ENCODE assay signal across 1 cellular context in the genomic region with DNA sequence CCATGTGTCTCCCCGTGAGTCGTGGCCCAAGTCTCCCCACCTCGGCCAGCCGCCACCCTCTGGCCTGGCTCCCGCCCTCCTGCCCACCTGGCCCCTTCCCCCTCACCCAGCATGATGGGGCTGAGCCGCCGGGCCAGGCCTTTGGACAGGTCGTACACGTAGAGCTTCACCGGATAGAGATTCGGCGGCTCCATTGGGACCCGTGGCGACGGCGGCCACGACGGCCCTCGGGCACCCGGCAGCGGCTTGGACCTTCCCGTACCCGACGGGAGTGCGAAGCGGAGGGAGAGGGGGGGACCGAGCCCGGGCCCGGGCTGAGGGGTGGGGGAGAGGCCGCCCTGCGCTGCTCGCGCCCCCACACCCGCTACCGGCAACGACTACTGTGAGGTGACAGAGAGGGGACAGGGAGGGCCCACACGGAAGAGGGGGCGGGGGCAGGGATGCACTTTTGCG.
A peak's percentile ranks its signal among the peaks of the same experiment; 100 is the strongest.
TF ChIP-seq lines count a peak whose summit lies in the region.

DESI1 (minus strand) TSS at position 398 of the 453 bp plus-strand sequence; CDS start at position 194, 204 bp downstream.

TF ChIP-seq in HepG2, 621 proteins besides CTCF, POLR2A, EP300 and RAD21 (continued from another document and continues in another):
- TF ChIP-seq ZNF318 (CRISPR knock-in tag; IDR thresholded peaks at IDR 0.05): no peak; the same call in 1 of the 2 replicates
- no peak for TF ChIP-seq SOX5 (CRISPR knock-in tag; IDR thresholded peaks at IDR 0.05; ENCODE audit: borderline replicate concordance)
- no peak for TF ChIP-seq SNRNP70 (IDR thresholded peaks at IDR 0.05; ENCODE audit: low read depth, low read length)
- TF ChIP-seq FOXJ3 (CRISPR knock-in tag; IDR thresholded peaks at IDR 0.05; ENCODE audit: borderline replicate concordance): no peak
- TF ChIP-seq, protein P1, sequence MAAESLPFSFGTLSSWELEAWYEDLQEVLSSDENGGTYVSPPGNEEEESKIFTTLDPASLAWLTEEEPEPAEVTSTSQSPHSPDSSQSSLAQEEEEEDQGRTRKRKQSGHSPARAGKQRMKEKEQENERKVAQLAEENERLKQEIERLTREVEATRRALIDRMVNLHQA (CRISPR knock-in tag; IDR thresholded peaks at IDR 0.05): no peak
- TF ChIP-seq ZNF468 (CRISPR knock-in tag; IDR thresholded peaks at IDR 0.05): no peak
- no peak for TF ChIP-seq FOXA3 (CRISPR knock-in tag; IDR thresholded peaks at IDR 0.05)
- TF ChIP-seq, protein P2, sequence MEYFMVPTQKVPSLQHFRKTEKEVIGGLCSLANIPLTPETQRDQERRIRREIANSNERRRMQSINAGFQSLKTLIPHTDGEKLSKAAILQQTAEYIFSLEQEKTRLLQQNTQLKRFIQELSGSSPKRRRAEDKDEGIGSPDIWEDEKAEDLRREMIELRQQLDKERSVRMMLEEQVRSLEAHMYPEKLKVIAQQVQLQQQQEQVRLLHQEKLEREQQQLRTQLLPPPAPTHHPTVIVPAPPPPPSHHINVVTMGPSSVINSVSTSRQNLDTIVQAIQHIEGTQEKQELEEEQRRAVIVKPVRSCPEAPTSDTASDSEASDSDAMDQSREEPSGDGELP (IDR thresholded peaks at IDR 0.05; ENCODE audit: borderline replicate concordance, low read depth): no peak
- TF ChIP-seq KDM1A (CRISPR knock-in tag; IDR thresholded peaks at IDR 0.05): no peak
- no peak for TF ChIP-seq PAX8 (CRISPR knock-in tag; IDR thresholded peaks at IDR 0.05; ENCODE audit: borderline replicate concordance)
- TF ChIP-seq, protein P3, sequence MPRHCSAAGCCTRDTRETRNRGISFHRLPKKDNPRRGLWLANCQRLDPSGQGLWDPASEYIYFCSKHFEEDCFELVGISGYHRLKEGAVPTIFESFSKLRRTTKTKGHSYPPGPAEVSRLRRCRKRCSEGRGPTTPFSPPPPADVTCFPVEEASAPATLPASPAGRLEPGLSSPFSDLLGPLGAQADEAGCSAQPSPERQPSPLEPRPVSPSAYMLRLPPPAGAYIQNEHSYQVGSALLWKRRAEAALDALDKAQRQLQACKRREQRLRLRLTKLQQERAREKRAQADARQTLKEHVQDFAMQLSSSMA (CRISPR knock-in tag; IDR thresholded peaks at IDR 0.05): no peak
- TF ChIP-seq ZNF607 (CRISPR knock-in tag; IDR thresholded peaks at IDR 0.05; ENCODE audit: borderline replicate concordance): no peak; the same call in 1 of the 2 replicates
- TF ChIP-seq ZNF737 (CRISPR knock-in tag; IDR thresholded peaks at IDR 0.05; ENCODE audit: borderline replicate concordance): no peak
- TF ChIP-seq RBM22 (optimal IDR thresholded peaks at IDR 0.05; ENCODE audit: low read length): no peak
- no peak for TF ChIP-seq ZNF670 (CRISPR knock-in tag; IDR thresholded peaks at IDR 0.05; ENCODE audit: borderline replicate concordance)
- peak; percentile 50; the same call in 1 of the 2 replicates for TF ChIP-seq ZSCAN22 (CRISPR knock-in tag; IDR thresholded peaks at IDR 0.05)
- TF ChIP-seq ZNF317 (CRISPR knock-in tag; IDR thresholded peaks at IDR 0.05): peak; percentile 83
- TF ChIP-seq, protein P4, sequence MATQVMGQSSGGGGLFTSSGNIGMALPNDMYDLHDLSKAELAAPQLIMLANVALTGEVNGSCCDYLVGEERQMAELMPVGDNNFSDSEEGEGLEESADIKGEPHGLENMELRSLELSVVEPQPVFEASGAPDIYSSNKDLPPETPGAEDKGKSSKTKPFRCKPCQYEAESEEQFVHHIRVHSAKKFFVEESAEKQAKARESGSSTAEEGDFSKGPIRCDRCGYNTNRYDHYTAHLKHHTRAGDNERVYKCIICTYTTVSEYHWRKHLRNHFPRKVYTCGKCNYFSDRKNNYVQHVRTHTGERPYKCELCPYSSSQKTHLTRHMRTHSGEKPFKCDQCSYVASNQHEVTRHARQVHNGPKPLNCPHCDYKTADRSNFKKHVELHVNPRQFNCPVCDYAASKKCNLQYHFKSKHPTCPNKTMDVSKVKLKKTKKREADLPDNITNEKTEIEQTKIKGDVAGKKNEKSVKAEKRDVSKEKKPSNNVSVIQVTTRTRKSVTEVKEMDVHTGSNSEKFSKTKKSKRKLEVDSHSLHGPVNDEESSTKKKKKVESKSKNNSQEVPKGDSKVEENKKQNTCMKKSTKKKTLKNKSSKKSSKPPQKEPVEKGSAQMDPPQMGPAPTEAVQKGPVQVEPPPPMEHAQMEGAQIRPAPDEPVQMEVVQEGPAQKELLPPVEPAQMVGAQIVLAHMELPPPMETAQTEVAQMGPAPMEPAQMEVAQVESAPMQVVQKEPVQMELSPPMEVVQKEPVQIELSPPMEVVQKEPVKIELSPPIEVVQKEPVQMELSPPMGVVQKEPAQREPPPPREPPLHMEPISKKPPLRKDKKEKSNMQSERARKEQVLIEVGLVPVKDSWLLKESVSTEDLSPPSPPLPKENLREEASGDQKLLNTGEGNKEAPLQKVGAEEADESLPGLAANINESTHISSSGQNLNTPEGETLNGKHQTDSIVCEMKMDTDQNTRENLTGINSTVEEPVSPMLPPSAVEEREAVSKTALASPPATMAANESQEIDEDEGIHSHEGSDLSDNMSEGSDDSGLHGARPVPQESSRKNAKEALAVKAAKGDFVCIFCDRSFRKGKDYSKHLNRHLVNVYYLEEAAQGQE (IDR thresholded peaks at IDR 0.05; ENCODE audit: borderline replicate concordance in 1 of 2, low read depth in 1 of 2, low read length in 2 of 2): peak in 1 of 2 experiments; percentile 49; a peak in 1 of 4 replicates
- no peak for TF ChIP-seq ZNF850 (CRISPR knock-in tag; conservative IDR thresholded peaks at IDR 0.05)
- peak; percentile 41; the same call in 1 of the 2 replicates for TF ChIP-seq ZNF546 (CRISPR knock-in tag; conservative IDR thresholded peaks at IDR 0.05)
- TF ChIP-seq ZNF335 (CRISPR knock-in tag; IDR thresholded peaks at IDR 0.05): no peak
- no peak for TF ChIP-seq NKX3-1 (CRISPR knock-in tag; IDR thresholded peaks at IDR 0.05)
- TF ChIP-seq ETV6 (CRISPR knock-in tag; conservative IDR thresholded peaks at IDR 0.05): peak; percentile 39; the same call in 1 of the 2 replicates
- TF ChIP-seq KDM5B (CRISPR knock-in tag; IDR thresholded peaks at IDR 0.05; ENCODE audit: borderline replicate concordance): peak; percentile 55; the same call in 1 of the 2 replicates
- no peak for TF ChIP-seq EEA1 (CRISPR knock-in tag; IDR thresholded peaks at IDR 0.05; ENCODE audit: borderline replicate concordance)
- peak; percentile 60 for TF ChIP-seq ZBTB25 (CRISPR knock-in tag; IDR thresholded peaks at IDR 0.05)
- TF ChIP-seq, protein P5, sequence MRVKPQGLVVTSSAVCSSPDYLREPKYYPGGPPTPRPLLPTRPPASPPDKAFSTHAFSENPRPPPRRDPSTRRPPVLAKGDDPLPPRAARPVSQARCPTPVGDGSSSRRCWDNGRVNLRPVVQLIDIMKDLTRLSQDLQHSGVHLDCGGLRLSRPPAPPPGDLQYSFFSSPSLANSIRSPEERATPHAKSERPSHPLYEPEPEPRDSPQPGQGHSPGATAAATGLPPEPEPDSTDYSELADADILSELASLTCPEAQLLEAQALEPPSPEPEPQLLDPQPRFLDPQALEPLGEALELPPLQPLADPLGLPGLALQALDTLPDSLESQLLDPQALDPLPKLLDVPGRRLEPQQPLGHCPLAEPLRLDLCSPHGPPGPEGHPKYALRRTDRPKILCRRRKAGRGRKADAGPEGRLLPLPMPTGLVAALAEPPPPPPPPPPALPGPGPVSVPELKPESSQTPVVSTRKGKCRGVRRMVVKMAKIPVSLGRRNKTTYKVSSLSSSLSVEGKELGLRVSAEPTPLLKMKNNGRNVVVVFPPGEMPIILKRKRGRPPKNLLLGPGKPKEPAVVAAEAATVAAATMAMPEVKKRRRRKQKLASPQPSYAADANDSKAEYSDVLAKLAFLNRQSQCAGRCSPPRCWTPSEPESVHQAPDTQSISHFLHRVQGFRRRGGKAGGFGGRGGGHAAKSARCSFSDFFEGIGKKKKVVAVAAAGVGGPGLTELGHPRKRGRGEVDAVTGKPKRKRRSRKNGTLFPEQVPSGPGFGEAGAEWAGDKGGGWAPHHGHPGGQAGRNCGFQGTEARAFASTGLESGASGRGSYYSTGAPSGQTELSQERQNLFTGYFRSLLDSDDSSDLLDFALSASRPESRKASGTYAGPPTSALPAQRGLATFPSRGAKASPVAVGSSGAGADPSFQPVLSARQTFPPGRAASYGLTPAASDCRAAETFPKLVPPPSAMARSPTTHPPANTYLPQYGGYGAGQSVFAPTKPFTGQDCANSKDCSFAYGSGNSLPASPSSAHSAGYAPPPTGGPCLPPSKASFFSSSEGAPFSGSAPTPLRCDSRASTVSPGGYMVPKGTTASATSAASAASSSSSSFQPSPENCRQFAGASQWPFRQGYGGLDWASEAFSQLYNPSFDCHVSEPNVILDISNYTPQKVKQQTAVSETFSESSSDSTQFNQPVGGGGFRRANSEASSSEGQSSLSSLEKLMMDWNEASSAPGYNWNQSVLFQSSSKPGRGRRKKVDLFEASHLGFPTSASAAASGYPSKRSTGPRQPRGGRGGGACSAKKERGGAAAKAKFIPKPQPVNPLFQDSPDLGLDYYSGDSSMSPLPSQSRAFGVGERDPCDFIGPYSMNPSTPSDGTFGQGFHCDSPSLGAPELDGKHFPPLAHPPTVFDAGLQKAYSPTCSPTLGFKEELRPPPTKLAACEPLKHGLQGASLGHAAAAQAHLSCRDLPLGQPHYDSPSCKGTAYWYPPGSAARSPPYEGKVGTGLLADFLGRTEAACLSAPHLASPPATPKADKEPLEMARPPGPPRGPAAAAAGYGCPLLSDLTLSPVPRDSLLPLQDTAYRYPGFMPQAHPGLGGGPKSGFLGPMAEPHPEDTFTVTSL (CRISPR knock-in tag; IDR thresholded peaks at IDR 0.05; ENCODE audit: borderline replicate concordance): 0 out of 2 replicates have a peak, but pooled peaks have one; percentile 5
- no peak for TF ChIP-seq RNF2 (conservative IDR thresholded peaks at IDR 0.05; ENCODE audit: low read depth)
- no peak for TF ChIP-seq ZMAT5 (CRISPR knock-in tag; IDR thresholded peaks at IDR 0.05; ENCODE audit: borderline replicate concordance, low read depth)
- TF ChIP-seq ZNF451 (CRISPR knock-in tag; IDR thresholded peaks at IDR 0.05): no peak; the same call in 1 of the 2 replicates
- TF ChIP-seq ZBTB26 (CRISPR knock-in tag; IDR thresholded peaks at IDR 0.05; ENCODE audit: borderline replicate concordance): no peak; the same call in 1 of the 2 replicates
